ENCODE assay signal across 10 cellular contexts in genomic region chr5:53037141-53037859, GRCh38. TPM values are rescaled to one million over a fixed set of nuclear protein-coding genes. Genes with fewer than 3 reads are reported as not detected.
DNase-seq lines count a peak whose midpoint lies in the region; ATAC-seq, FAIRE-seq and TF ChIP-seq lines count a peak whose summit lies in the region.
"Had no signal": no experiment of that assay in that cellular context is flagged by ENCODE, and none has a peak within 500 bp of the region (broad histone marks: within the 10 kb centered on the region; RNA-seq: fewer than 3 reads in every experiment).

No MANE protein-coding gene starts in this region.

- H3K27me3 ChIP-seq in GM23248 (replicated peaks; ENCODE audit: insufficient read depth): no peaks in the 10 kb centered on the region
- H3K27me3 ChIP-seq in SJSA1 (replicated peaks): no peaks in the 10 kb centered on the region
- H3K27me3 ChIP-seq in small intestine (ENCODE audit: control insufficient read depth in 2 of 2, insufficient read depth in 2 of 2, low read length in 2 of 2): no peaks in the 10 kb centered on the region
- H3K27me3 ChIP-seq: testis had no signal

- H3K4me1 ChIP-seq in GM23248 (ENCODE audit: insufficient read depth) (peaks cover 46% of the 10 kb centered on the region), SJSA1 (replicated peaks) (peaks cover 46% of the 10 kb centered on the region), small intestine (ENCODE audit: control insufficient read depth in 2 of 2, insufficient read depth in 1 of 2, low read depth in 1 of 2, low read length in 1 of 2) (peaks cover 0 to 4% of the 10 kb centered on the region in 2 donors)
- H3K4me1 ChIP-seq: testis had no signal

- FAIRE-seq in small intestine (lab: Jason Lieb, UNC): peak; percentile 70

- intact Hi-C loops in lower leg skin (cut with DNase I; ENCODE audit: low total_unique reads): no loop called here

- H3F3A ChIP-seq in GM23248 (ENCODE audit: insufficient read depth): peaks cover 64% of the 10 kb centered on the region

- TF ChIP-seq CTCF in lower leg skin (IDR thresholded peaks at IDR 0.05): no peak

- DNase-seq in GM23248: peak; percentile 93
- DNase-seq in SJSA1 (ENCODE audit: low read depth in 1 of 2, low spot score in 2 of 2): peak in 1 of 2 experiments; percentile 52
- peak; percentile 70 for DNase-seq in fibroblast of peridontal ligament (ENCODE audit: extremely low read depth)
- DNase-seq in small intestine: peak; percentile 60
- DNase-seq in lower leg skin (ENCODE audit: low spot score in 2 of 2): no peak
- no peak for DNase-seq in activated T-cell treated with anti-CD3 and anti-CD28 coated beads, Interleukin-2, amount 50 U/mL, for 24 hours
- DNase-seq in COLO668 (lab: John Stamatoyannopoulos, UW; ENCODE audit: unreplicated experiment): no peak
- DNase-seq: NCI-H524, testis had no signal

- H3K27ac ChIP-seq in GM23248 (peak overlapping the region; percentile 71), SJSA1 (peak overlapping the region; percentile 36), small intestine (ENCODE audit: low read depth in 1 of 2, low read length in 1 of 2) (peak overlapping the region in 1 of 2 donors; percentile 20)
- H3K27ac ChIP-seq: testis had no signal

- peaks cover 80% of the 10 kb centered on the region for H3K79me2 ChIP-seq in GM23248 (ENCODE audit: insufficient read depth)

- 3 to 7% methylated on average over 3 of the region's 3 CpGs for WGBS in GM23248 (ENCODE audit: low coverage in 1 of 2, low lambda C conversion rate in 2 of 2, missing lambda C conversion rate in 2 of 2), 2 experiments
- WGBS in small intestine, 3 donors: 54 to 65% (median 61%) methylated on average over 3 of the region's 3 CpGs
- WGBS in lower leg skin, 2 donors: 32 to 42% methylated on average over 3 of the region's 3 CpGs

- H3K4me2 ChIP-seq in GM23248 (ENCODE audit: unreplicated experiment): peak overlapping the region; percentile 65

- no peak for TF ChIP-seq POLR2A in lower leg skin (IDR thresholded peaks at IDR 0.05)

- peaks cover 56% of the 10 kb centered on the region for H3K4me1 Mint-ChIP-seq in activated T-cell treated with anti-CD3 and anti-CD28 coated beads, Interleukin-2, amount 50 U/mL, for 24 hours (ENCODE audit: low read depth)

- H2AFZ ChIP-seq in GM23248: no peak overlapping the region

- H3K27me3 Mint-ChIP-seq in activated T-cell treated with anti-CD3 and anti-CD28 coated beads, Interleukin-2, amount 50 U/mL, for 24 hours: peaks cover 5% of the 10 kb centered on the region

- H3K27ac Mint-ChIP-seq in activated T-cell treated with anti-CD3 and anti-CD28 coated beads, Interleukin-2, amount 50 U/mL, for 24 hours: no peak overlapping the region

- H3K36me3 ChIP-seq in GM23248 (ENCODE audit: low read depth) (no peaks in the 10 kb centered on the region), SJSA1 (0 out of 2 replicates have a peak, but pooled peaks cover 3% of the 10 kb centered on the region), small intestine (ENCODE audit: control insufficient read depth in 2 of 2, insufficient read depth in 2 of 2, low read length in 2 of 2) (no peaks in the 10 kb centered on the region)

- no peak for ATAC-seq in HG02678 (IDR thresholded peaks at IDR 0.05; ENCODE audit: unreplicated experiment)

- H3K9me3 ChIP-seq in GM23248 (ENCODE audit: low read depth) (no peaks in the 10 kb centered on the region), SJSA1 (replicated peaks) (no peaks in the 10 kb centered on the region), small intestine (ENCODE audit: control insufficient read depth, low read depth) (no peaks in the 10 kb centered on the region)
- H3K9me3 ChIP-seq: testis had no signal

- H3K4me3 ChIP-seq in GM23248: peak overlapping the region; percentile 43
- no peak overlapping the region for H3K4me3 ChIP-seq in SJSA1
- no peak overlapping the region for H3K4me3 ChIP-seq in small intestine (ENCODE audit: low read depth in 1 of 2, low read length in 2 of 2)
- H3K4me3 ChIP-seq in lower leg skin (ENCODE audit: low read depth, poor library complexity, severe bottlenecking): no peak overlapping the region
- H3K4me3 ChIP-seq: testis had no signal

- H3K4me3 Mint-ChIP-seq in activated T-cell treated with anti-CD3 and anti-CD28 coated beads, Interleukin-2, amount 50 U/mL, for 24 hours: no peak overlapping the region

- no peaks in the 10 kb centered on the region for H3K36me3 Mint-ChIP-seq in activated T-cell treated with anti-CD3 and anti-CD28 coated beads, Interleukin-2, amount 50 U/mL, for 24 hours (ENCODE audit: low read depth)

- H3K9me3 Mint-ChIP-seq in activated T-cell treated with anti-CD3 and anti-CD28 coated beads, Interleukin-2, amount 50 U/mL, for 24 hours: no peaks in the 10 kb centered on the region

- in situ Hi-C loops in GM23248 (cut with MboI): no loop called here

- no peaks in the 10 kb centered on the region for H3K9me2 ChIP-seq in GM23248 (ENCODE audit: insufficient read depth)

- H3K9ac ChIP-seq in GM23248: peak overlapping the region; percentile 38; the same call in 1 of the 2 replicates

- no peaks in the 10 kb centered on the region for H4K20me1 ChIP-seq in GM23248 (ENCODE audit: insufficient read depth)

RNA-seq across cellular contexts. Expression of gene ITGA2, which starts 48.1 kb away (rescaled TPM):
- 21.5 and 24.3 TPM in 2 replicates for total RNA-seq in GM23248 (2014; rRNA removed; shearing (Covaris generic))
- polyA plus RNA-seq in GM23248 (2016; fragmentation: Nextera tagmentation; extraction: Ambion mirVana) (10.3 and 10.4 TPM in 2 replicates), small intestine (1 to 10 TPM; 1.8 to 9.8 (median 1.9) TPM)
- 3.2 and 5.2 TPM in 2 replicates for total RNA-seq in SJSA1 (2014; rRNA removed; shearing (Covaris generic))
- 10 to 100 TPM; 28.6 to 36.7 (median 34.1) TPM for total RNA-seq in lower leg skin

Comparison
In these comparisons a context has a peak if more than half of its experiments do, and no peak if none do; other contexts are left out.
1. DNase-seq: peak in GM23248 (single experiment), fibroblast of peridontal ligament (single experiment) and small intestine (single experiment); none in lower leg skin (0 of 2), activated T-cell treated with anti-CD3 and anti-CD28 coated beads, Interleukin-2, amount 50 U/mL, for 24 hours (single experiment) and COLO668 (single experiment).